16 cellular contexts compared by ENCODE assay signal in the genomic region with DNA sequence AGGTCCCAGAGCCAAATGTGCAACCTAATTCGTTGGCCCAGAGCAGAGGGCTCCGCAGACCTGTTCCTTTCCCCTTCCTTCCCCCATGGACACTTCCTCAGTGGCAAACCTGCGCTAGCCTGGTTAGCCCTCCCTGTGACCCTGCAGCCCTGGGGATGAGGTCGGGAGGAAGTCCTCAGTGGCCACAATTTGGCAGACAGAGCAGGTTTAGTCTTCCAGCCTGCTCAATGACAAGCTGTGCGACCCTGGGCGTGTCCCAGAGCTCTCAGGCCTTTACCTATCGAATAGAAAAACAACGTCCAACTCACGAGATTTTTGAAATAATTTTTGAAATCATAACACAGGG. TPM values are rescaled to one million over a fixed set of nuclear protein-coding genes. Genes with fewer than 3 reads are reported as not detected.
DNase-seq lines count a peak whose midpoint lies in the region; ATAC-seq and TF ChIP-seq lines count a peak whose summit lies in the region.
"Had no signal": no experiment of that assay in that cellular context is flagged by ENCODE, and none has a peak within 500 bp of the region (broad histone marks: within the 10 kb centered on the region; RNA-seq: fewer than 3 reads in every experiment).

No MANE protein-coding gene starts in this region.

- no peaks in the 10 kb centered on the region for H3K36me3 Mint-ChIP-seq in activated naive CD4-positive, alpha-beta T cell treated with anti-CD3 and anti-CD28 coated beads, Interleukin-2, amount 50 U/mL, for 24 hours
- no peaks in the 10 kb centered on the region for H3K36me3 Mint-ChIP-seq in activated naive CD4-positive, alpha-beta T cell treated with anti-CD3 and anti-CD28 coated beads, Interleukin-2, amount 50 U/mL, for 72 hours
- H3K36me3 Mint-ChIP-seq in activated T-helper 1 cell treated with anti-CD3 and anti-CD28 coated beads, Interleukin-12 subunit alpha, Interleukin-12 subunit beta, Interleukin-2, Interleukin-4 antibody, amounts not matched to agents 30 ng/mL and 10 ng/mL and 1 ng/mL, durations not matched to agents 14 hours and 24 hours and 36 hours (ENCODE audit: low read depth): no peaks in the 10 kb centered on the region
- peaks cover 0 to 2% (median 0%) of the 10 kb centered on the region in 3 donors for H3K36me3 Mint-ChIP-seq in immature natural killer cell
- H3K36me3 Mint-ChIP-seq: CD4-positive, alpha-beta memory T cell had no signal

- no peak overlapping the region for H3K27ac Mint-ChIP-seq in activated naive CD4-positive, alpha-beta T cell treated with anti-CD3 and anti-CD28 coated beads, Interleukin-2, amount 50 U/mL, for 24 hours
- no peak overlapping the region for H3K27ac Mint-ChIP-seq in activated naive CD4-positive, alpha-beta T cell treated with anti-CD3 and anti-CD28 coated beads, Interleukin-2, amount 50 U/mL, for 72 hours
- H3K27ac Mint-ChIP-seq in activated T-helper 1 cell treated with anti-CD3 and anti-CD28 coated beads, Interleukin-12 subunit alpha, Interleukin-12 subunit beta, Interleukin-2, Interleukin-4 antibody, amounts not matched to agents 30 ng/mL and 10 ng/mL and 1 ng/mL, durations not matched to agents 14 hours and 24 hours and 36 hours: peak overlapping the region; percentile 55
- H3K27ac Mint-ChIP-seq in immature natural killer cell: no peak overlapping the region

- no peaks in the 10 kb centered on the region for H3K4me1 ChIP-seq in foreskin keratinocyte

- ATAC-seq in activated naive CD4-positive, alpha-beta T cell treated with anti-CD3 and anti-CD28 coated beads, Interleukin-2, amount 50 U/mL, for 72 hours: no peak
- ATAC-seq in foreskin keratinocyte (no peak), left lobe of liver (no peak)
- ATAC-seq: HCT116, PC-3 had no signal

- TF ChIP-seq CTCF in foreskin keratinocyte (conservative IDR thresholded peaks at IDR 0.05): no peak

- intact Hi-C loops in activated T-helper 1 cell treated with anti-CD3 and anti-CD28 coated beads, Interleukin-12 subunit alpha, Interleukin-12 subunit beta, Interleukin-2, Interleukin-4 antibody, amounts not matched to agents 30 ng/mL and 10 ng/mL and 1 ng/mL, durations not matched to agents 14 hours and 24 hours and 36 hours (cut with micrococcal nuclease): loop anchor here (2.0 kb wide), 1 partner anchor 14 kb away; the partner anchor contains the start of gene HBQ1

- H3K4me3 Mint-ChIP-seq in activated naive CD4-positive, alpha-beta T cell treated with anti-CD3 and anti-CD28 coated beads, Interleukin-2, amount 50 U/mL, for 24 hours: peak overlapping the region; percentile 24
- no peak overlapping the region for H3K4me3 Mint-ChIP-seq in activated T-helper 1 cell treated with anti-CD3 and anti-CD28 coated beads, Interleukin-12 subunit alpha, Interleukin-12 subunit beta, Interleukin-2, Interleukin-4 antibody, amounts not matched to agents 30 ng/mL and 10 ng/mL and 1 ng/mL, durations not matched to agents 14 hours and 24 hours and 36 hours
- H3K4me3 Mint-ChIP-seq in immature natural killer cell: peak overlapping the region in 3 of 5 donors; percentile 44 to 63 (median 60)

- H3K27me3 Mint-ChIP-seq in activated naive CD4-positive, alpha-beta T cell treated with anti-CD3 and anti-CD28 coated beads, Interleukin-2, amount 50 U/mL, for 24 hours: peaks cover 33% of the 10 kb centered on the region
- peaks cover 52% of the 10 kb centered on the region for H3K27me3 Mint-ChIP-seq in activated T-helper 1 cell treated with anti-CD3 and anti-CD28 coated beads, Interleukin-12 subunit alpha, Interleukin-12 subunit beta, Interleukin-2, Interleukin-4 antibody, amounts not matched to agents 30 ng/mL and 10 ng/mL and 1 ng/mL, durations not matched to agents 14 hours and 24 hours and 36 hours (ENCODE audit: insufficient read depth)
- H3K27me3 Mint-ChIP-seq in immature natural killer cell (ENCODE audit: low read depth in 3 of 3): peaks cover 12 to 24% (median 19%) of the 10 kb centered on the region in 3 donors

- DNase-seq in activated naive CD4-positive, alpha-beta T cell treated with anti-CD3 and anti-CD28 coated beads, Interleukin-2, amount 50 U/mL, for 72 hours (ENCODE audit: low spot score in 2 of 2): no peak
- no peak for DNase-seq in activated T-helper 1 cell treated with anti-CD3 and anti-CD28 coated beads, Interleukin-12 subunit alpha, Interleukin-12 subunit beta, Interleukin-2, Interleukin-4 antibody, amounts not matched to agents 30 ng/mL and 10 ng/mL and 1 ng/mL, durations not matched to agents 14 hours and 24 hours and 36 hours (ENCODE audit: low spot score)
- DNase-seq in immature natural killer cell: no peak
- DNase-seq in foreskin keratinocyte: no peak
- no peak for DNase-seq in left lobe of liver (ENCODE audit: low spot score)
- DNase-seq in NCI-H1694 (lab: John Stamatoyannopoulos, UW): no peak
- DNase-seq in mucosa of gallbladder (ENCODE audit: low spot score): no peak
- DNase-seq: CD4-positive, alpha-beta memory T cell; DND-41; GDM1; NCI-H2107; NCI-H226; NCI-H526 treated with DMSO at 0.1 percent for 48 hours; PC-3 had no signal

- H3K9me3 Mint-ChIP-seq in activated naive CD4-positive, alpha-beta T cell treated with anti-CD3 and anti-CD28 coated beads, Interleukin-2, amount 50 U/mL, for 24 hours: no peaks in the 10 kb centered on the region
- H3K9me3 Mint-ChIP-seq in activated naive CD4-positive, alpha-beta T cell treated with anti-CD3 and anti-CD28 coated beads, Interleukin-2, amount 50 U/mL, for 72 hours: no peaks in the 10 kb centered on the region
- H3K9me3 Mint-ChIP-seq in activated T-helper 1 cell treated with anti-CD3 and anti-CD28 coated beads, Interleukin-12 subunit alpha, Interleukin-12 subunit beta, Interleukin-2, Interleukin-4 antibody, amounts not matched to agents 30 ng/mL and 10 ng/mL and 1 ng/mL, durations not matched to agents 14 hours and 24 hours and 36 hours: no peaks in the 10 kb centered on the region
- H3K9me3 Mint-ChIP-seq in immature natural killer cell: no peaks in the 10 kb centered on the region

- peaks cover 71% of the 10 kb centered on the region for H3K27me3 ChIP-seq in foreskin keratinocyte

- H3K4me1 Mint-ChIP-seq in activated naive CD4-positive, alpha-beta T cell treated with anti-CD3 and anti-CD28 coated beads, Interleukin-2, amount 50 U/mL, for 24 hours: peaks cover 5% of the 10 kb centered on the region
- peaks cover 5% of the 10 kb centered on the region for H3K4me1 Mint-ChIP-seq in activated T-helper 1 cell treated with anti-CD3 and anti-CD28 coated beads, Interleukin-12 subunit alpha, Interleukin-12 subunit beta, Interleukin-2, Interleukin-4 antibody, amounts not matched to agents 30 ng/mL and 10 ng/mL and 1 ng/mL, durations not matched to agents 14 hours and 24 hours and 36 hours (ENCODE audit: low read depth)
- peaks cover 0 to 13% of the 10 kb centered on the region in 2 donors for H3K4me1 Mint-ChIP-seq in immature natural killer cell

- H3K27ac ChIP-seq in foreskin keratinocyte: no peak overlapping the region

RNA-seq across cellular contexts. Expression of gene HBM, which starts 1.3 kb away (rescaled TPM):
- total RNA-seq in activated naive CD4-positive, alpha-beta T cell treated with anti-CD3 and anti-CD28 coated beads, Interleukin-2, amount 50 U/mL, for 72 hours: not detected
- not detected in 2 replicates for total RNA-seq in activated T-helper 1 cell treated with anti-CD3 and anti-CD28 coated beads, Interleukin-12 subunit alpha, Interleukin-12 subunit beta, Interleukin-2, Interleukin-4 antibody, amounts not matched to agents 30 ng/mL and 10 ng/mL and 1 ng/mL, durations not matched to agents 14 hours and 24 hours and 36 hours
- polyA plus RNA-seq in immature natural killer cell (1 to 10 TPM in 1 of 3 donors, not detected in 2; 2.5 TPM), foreskin keratinocyte (not detected in 2 replicates)
- total RNA-seq in foreskin keratinocyte (not detected in 2 replicates), left lobe of liver (0.40 TPM), mucosa of gallbladder (not detected)
- total RNA-seq: CD4-positive, alpha-beta memory T cell; PC-3 had no signal
- polyA plus RNA-seq: CD4-positive, alpha-beta memory T cell had no signal

RNA-seq across cellular contexts. Expression of gene HBA2, which starts 5.6 kb away (rescaled TPM):
- not detected for total RNA-seq in activated naive CD4-positive, alpha-beta T cell treated with anti-CD3 and anti-CD28 coated beads, Interleukin-2, amount 50 U/mL, for 72 hours
- total RNA-seq in activated T-helper 1 cell treated with anti-CD3 and anti-CD28 coated beads, Interleukin-12 subunit alpha, Interleukin-12 subunit beta, Interleukin-2, Interleukin-4 antibody, amounts not matched to agents 30 ng/mL and 10 ng/mL and 1 ng/mL, durations not matched to agents 14 hours and 24 hours and 36 hours: 0.57 and 0.59 TPM in 2 replicates
- polyA plus RNA-seq in immature natural killer cell: 100 to 1,000 TPM; 202 to 797 (median 725) TPM
- total RNA-seq in foreskin keratinocyte: not detected in 2 replicates
- polyA plus RNA-seq in foreskin keratinocyte: not detected in 2 replicates
- 67.1 TPM for total RNA-seq in left lobe of liver
- 30.0 TPM for total RNA-seq in mucosa of gallbladder
- total RNA-seq: PC-3 had no signal

RNA-seq across cellular contexts. Expression of gene HBA1, which starts 9.4 kb away (rescaled TPM):
- total RNA-seq in activated naive CD4-positive, alpha-beta T cell treated with anti-CD3 and anti-CD28 coated beads, Interleukin-2, amount 50 U/mL, for 72 hours: not detected
- total RNA-seq in activated T-helper 1 cell treated with anti-CD3 and anti-CD28 coated beads, Interleukin-12 subunit alpha, Interleukin-12 subunit beta, Interleukin-2, Interleukin-4 antibody, amounts not matched to agents 30 ng/mL and 10 ng/mL and 1 ng/mL, durations not matched to agents 14 hours and 24 hours and 36 hours: not detected in 2 replicates
- polyA plus RNA-seq in immature natural killer cell (100 to 1,000 TPM in 2 of 3 donors, 10 to 100 TPM in 1; 70.7 to 207 (median 119) TPM), foreskin keratinocyte (0.41 TPM in 1 of 2 replicates, not detected in the other)
- total RNA-seq in foreskin keratinocyte (not detected in 2 replicates), left lobe of liver (112 TPM), mucosa of gallbladder (54.8 TPM)
- total RNA-seq: PC-3 had no signal
- polyA plus RNA-seq: CD4-positive, alpha-beta memory T cell had no signal

RNA-seq across cellular contexts. Expression of gene HBQ1, which starts 13.2 kb away (rescaled TPM):
- total RNA-seq in activated naive CD4-positive, alpha-beta T cell treated with anti-CD3 and anti-CD28 coated beads, Interleukin-2, amount 50 U/mL, for 72 hours: 1 to 10 TPM in 1 of 2 donors, not detected in 1; 2.1 TPM
- 0.54 and 0.88 TPM in 2 replicates for total RNA-seq in activated T-helper 1 cell treated with anti-CD3 and anti-CD28 coated beads, Interleukin-12 subunit alpha, Interleukin-12 subunit beta, Interleukin-2, Interleukin-4 antibody, amounts not matched to agents 30 ng/mL and 10 ng/mL and 1 ng/mL, durations not matched to agents 14 hours and 24 hours and 36 hours
- polyA plus RNA-seq in immature natural killer cell (10 to 100 TPM in 1 of 3 donors, 1 to 10 TPM in 2; 4.9 to 10.3 (median 8.9) TPM), foreskin keratinocyte (0.64 and 1.6 TPM in 2 replicates)
- total RNA-seq in foreskin keratinocyte (0.28 TPM in 1 of 2 replicates, not detected in the other), left lobe of liver (not detected), mucosa of gallbladder (not detected)
- total RNA-seq: CD4-positive, alpha-beta memory T cell; PC-3 had no signal
- polyA plus RNA-seq: CD4-positive, alpha-beta memory T cell had no signal

RNA-seq across cellular contexts. Expression of gene HBZ, which starts 14.6 kb away (rescaled TPM):
- not detected for total RNA-seq in activated naive CD4-positive, alpha-beta T cell treated with anti-CD3 and anti-CD28 coated beads, Interleukin-2, amount 50 U/mL, for 72 hours
- not detected in 2 replicates for total RNA-seq in activated T-helper 1 cell treated with anti-CD3 and anti-CD28 coated beads, Interleukin-12 subunit alpha, Interleukin-12 subunit beta, Interleukin-2, Interleukin-4 antibody, amounts not matched to agents 30 ng/mL and 10 ng/mL and 1 ng/mL, durations not matched to agents 14 hours and 24 hours and 36 hours
- polyA plus RNA-seq in immature natural killer cell (not detected), foreskin keratinocyte (0.07 TPM in 1 of 2 replicates, not detected in the other)
- total RNA-seq in foreskin keratinocyte (not detected in 2 replicates), left lobe of liver (0.81 TPM), mucosa of gallbladder (0.95 TPM)
- total RNA-seq: CD4-positive, alpha-beta memory T cell; PC-3 had no signal
- polyA plus RNA-seq: CD4-positive, alpha-beta memory T cell had no signal
